In genomic region chr5:131082034-131082550, GRCh38 we compare ENCODE assay signal across 19 cellular contexts.
"Had no signal": no experiment of that assay in that cellular context is flagged by ENCODE, and none has a peak within 500 bp of the region (broad histone marks: within the 10 kb centered on the region; RNA-seq: fewer than 3 reads in every experiment).

No MANE protein-coding gene starts in this region.

- H3K4me1 ChIP-seq: colonic mucosa, foreskin keratinocyte, lower lobe of right lung, uterus had no signal

- H3K4me3 ChIP-seq: colonic mucosa, lower lobe of right lung, tibial nerve, uterus had no signal

- H3K4me3 Mint-ChIP-seq: activated B cell treated with CpG ODN at 0.5 μM for 24 hours; activated CD4-positive, alpha-beta memory T cell treated with anti-CD3 and anti-CD28 coated beads, Interleukin-2, amount 10 ng/mL, durations not matched to agents 7 days and 5 days; activated CD8-positive, alpha-beta memory T cell treated with anti-CD3 and anti-CD28 coated beads, Interleukin-2, amount 10 ng/mL, durations not matched to agents 7 days and 5 days; activated naive CD8-positive, alpha-beta T cell treated with anti-CD3 and anti-CD28 coated beads for 36 hours; central memory CD8-positive, alpha-beta T cell; natural killer cell had no signal

- H3K36me3 ChIP-seq: brain microvascular endothelial cell, colonic mucosa, lower lobe of right lung, tibial nerve, uterus had no signal

- H3K9me3 ChIP-seq: colonic mucosa, lower lobe of right lung, uterus had no signal

- H3K27me3 Mint-ChIP-seq: activated naive CD8-positive, alpha-beta T cell treated with anti-CD3 and anti-CD28 coated beads for 36 hours had no signal

- H3K27ac Mint-ChIP-seq: activated B cell treated with CpG ODN at 0.5 μM for 24 hours; activated CD4-positive, alpha-beta memory T cell treated with anti-CD3 and anti-CD28 coated beads, Interleukin-2, amount 10 ng/mL, durations not matched to agents 7 days and 5 days; activated CD8-positive, alpha-beta memory T cell treated with anti-CD3 and anti-CD28 coated beads, Interleukin-2, amount 10 ng/mL, durations not matched to agents 7 days and 5 days; activated naive CD8-positive, alpha-beta T cell treated with anti-CD3 and anti-CD28 coated beads for 36 hours; natural killer cell had no signal

- H3K27me3 ChIP-seq: brain microvascular endothelial cell, colonic mucosa, foreskin keratinocyte, tibial nerve, uterus had no signal

- H3K36me3 Mint-ChIP-seq: activated naive CD8-positive, alpha-beta T cell treated with anti-CD3 and anti-CD28 coated beads for 36 hours; natural killer cell had no signal

- H3K9me3 Mint-ChIP-seq: activated B cell treated with CpG ODN at 0.5 μM for 24 hours; activated naive CD8-positive, alpha-beta T cell treated with anti-CD3 and anti-CD28 coated beads for 36 hours; central memory CD8-positive, alpha-beta T cell; natural killer cell had no signal

- H3K27ac ChIP-seq: brain microvascular endothelial cell, colonic mucosa, foreskin keratinocyte, lower lobe of right lung, uterus had no signal

- DNase-seq: activated B cell treated with CpG ODN at 0.5 μM for 24 hours; activated CD4-positive, alpha-beta memory T cell treated with anti-CD3 and anti-CD28 coated beads, Interleukin-2, amount 10 ng/mL, durations not matched to agents 7 days and 5 days; activated CD4-positive, alpha-beta T cell treated with anti-CD3 and anti-CD28 coated beads for 4 hours; activated CD8-positive, alpha-beta memory T cell treated with anti-CD3 and anti-CD28 coated beads, Interleukin-2, amount 10 ng/mL, durations not matched to agents 7 days and 5 days; activated naive CD8-positive, alpha-beta T cell treated with anti-CD3 and anti-CD28 coated beads for 36 hours; brain microvascular endothelial cell; colonic mucosa; foreskin keratinocyte; glutamatergic neuron; islet precursor cell; lower lobe of right lung; natural killer cell; stimulated activated CD4-positive, alpha-beta T cell treated with anti-CD3 and anti-CD28 coated beads, Interleukin-12 subunit alpha, Interleukin-12 subunit beta, amount 100 ng/mL, for 4 hours; stimulated activated CD4-positive, alpha-beta T cell treated with anti-CD3 and anti-CD28 coated beads, Interleukin-1b, Interleukin-23, amount 100 ng/mL, for 48 hours; stimulated activated naive CD4-positive, alpha-beta T cell treated with Interleukin-2 at 50 U/mL for 16 hours; substantia nigra; uterus had no signal
